ENCODE assay signal across 6 cellular contexts in the genomic region with DNA sequence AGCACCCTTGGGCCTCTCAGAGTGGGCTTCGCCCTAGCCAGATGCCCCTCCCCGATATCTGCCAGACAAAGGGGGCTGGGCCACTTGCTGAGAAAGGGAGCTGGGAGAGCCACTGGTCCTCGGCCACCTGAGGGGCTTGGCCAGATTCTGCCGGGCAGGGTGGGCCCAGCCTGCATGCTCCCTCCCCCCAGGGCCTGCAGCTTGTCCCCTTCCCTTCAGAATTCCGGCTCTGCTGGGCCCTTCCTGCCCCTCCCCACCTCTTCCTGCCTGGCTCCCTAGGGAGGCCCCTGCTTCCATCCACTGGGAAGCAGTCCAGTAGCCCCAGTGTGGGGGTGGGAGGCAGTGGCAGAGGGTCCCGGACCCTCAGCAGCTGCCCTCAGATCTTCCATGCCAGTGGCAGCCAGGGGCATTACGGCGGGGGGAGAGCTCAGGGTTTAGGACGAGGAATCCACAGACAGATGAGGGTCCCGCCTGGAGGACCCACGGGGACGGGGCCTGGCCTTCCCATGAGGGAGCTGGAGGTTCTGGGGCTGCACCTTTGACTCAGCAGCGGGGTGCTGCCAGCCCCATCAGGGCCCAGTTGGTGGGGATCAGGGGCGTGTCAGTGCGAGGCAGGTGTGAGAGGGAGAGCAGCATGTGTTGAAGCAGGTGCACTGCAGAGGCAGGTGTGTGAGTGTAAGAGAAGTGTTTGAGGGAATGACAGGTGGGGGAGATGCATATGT. TPM values are rescaled to one million over a fixed set of nuclear protein-coding genes. Genes with fewer than 3 reads are reported as not detected.
DNase-seq lines count a peak whose midpoint lies in the region; TF ChIP-seq lines count a peak whose summit lies in the region.

No MANE protein-coding gene starts in this region.

- no peak for TF ChIP-seq EP300 in suprapubic skin (IDR thresholded peaks at IDR 0.05)

- H3K27me3 ChIP-seq in left ventricle myocardium inferior (ENCODE audit: low read depth) (no peaks in the 10 kb centered on the region), suprapubic skin (no peaks in the 10 kb centered on the region)

- H3K36me3 ChIP-seq in left ventricle myocardium inferior (peaks cover 18% of the 10 kb centered on the region), suprapubic skin (peaks cover 8% of the 10 kb centered on the region)

- DNase-seq in NCI-H2171 treated with DMSO at 0.1 percent for 48 hours (lab: John Stamatoyannopoulos, UW): peak; percentile 52
- no peak for DNase-seq in NCI-H2171 (lab: John Stamatoyannopoulos, UW)
- peak; percentile 30 for DNase-seq in left ventricle myocardium inferior
- peak in 1 of 2 donors; percentile 72 for DNase-seq in suprapubic skin (ENCODE audit: low spot score in 2 of 2)
- DNase-seq in H4 (ENCODE audit: low spot score): no peak
- no peak for DNase-seq in DMS 273 (lab: John Stamatoyannopoulos, UW; ENCODE audit: unreplicated experiment)

- TF ChIP-seq CTCF in left ventricle myocardium inferior (IDR thresholded peaks at IDR 0.05; ENCODE audit: borderline replicate concordance): no peak
- no peak for TF ChIP-seq CTCF in suprapubic skin (IDR thresholded peaks at IDR 0.05)

- H3K4me3 ChIP-seq in left ventricle myocardium inferior: peak overlapping the region; percentile 92
- H3K4me3 ChIP-seq in suprapubic skin: peak overlapping the region; percentile 91

- H3K4me1 ChIP-seq in left ventricle myocardium inferior: peaks cover 91% of the 10 kb centered on the region
- H3K4me1 ChIP-seq in suprapubic skin: peaks cover 71% of the 10 kb centered on the region

- TF ChIP-seq POLR2A in suprapubic skin (IDR thresholded peaks at IDR 0.05): no peak

- WGBS in suprapubic skin: 58% methylated on average over 5 of the region's 15 CpGs

- intact Hi-C loops in left ventricle myocardium inferior (cut with micrococcal nuclease): no loop called here

- H3K9me3 ChIP-seq in left ventricle myocardium inferior (replicated peaks): no peaks in the 10 kb centered on the region
- no peaks in the 10 kb centered on the region for H3K9me3 ChIP-seq in suprapubic skin

- H3K27ac ChIP-seq in left ventricle myocardium inferior (replicated peaks) (peak overlapping the region; percentile 100), suprapubic skin (peak overlapping the region; percentile 92)

RNA-seq across cellular contexts. Expression of a gene that starts 2.5 kb away (rescaled TPM):
- 1,068 TPM for total RNA-seq in left ventricle myocardium inferior
- total RNA-seq in suprapubic skin: 100 to 1,000 TPM in 2 of 4 donors, 10 to 100 TPM in 2; 70.7 to 140 (median 104) TPM
- 16.2 and 26.9 TPM in 2 replicates for total RNA-seq in H4 (2014; rRNA removed; shearing (Covaris generic))

RNA-seq across cellular contexts. Expression of a gene that starts 9.6 kb away (rescaled TPM):
- total RNA-seq in left ventricle myocardium inferior (65.9 TPM), suprapubic skin (100 to 1,000 TPM in 1 of 4 donors, 10 to 100 TPM in 3; 28.6 to 140 (median 76.2) TPM)
- not detected in 2 replicates for total RNA-seq in H4 (2014; rRNA removed; shearing (Covaris generic))

RNA-seq across cellular contexts. Expression of a gene that starts 13.9 kb away (rescaled TPM):
- 4.0 TPM for total RNA-seq in left ventricle myocardium inferior
- 10 to 100 TPM; 11.4 to 41.0 (median 14.0) TPM for total RNA-seq in suprapubic skin
- total RNA-seq in H4 (2014; rRNA removed; shearing (Covaris generic)): 15.4 and 17.3 TPM in 2 replicates

RNA-seq across cellular contexts. Expression of a gene that starts 49.3 kb away (rescaled TPM):
- total RNA-seq in left ventricle myocardium inferior: 2.1 TPM
- total RNA-seq in suprapubic skin: 1 to 10 TPM; 1.7 to 4.2 (median 2.7) TPM
- 1.6 and 2.5 TPM in 2 replicates for total RNA-seq in H4 (2014; rRNA removed; shearing (Covaris generic))

RNA-seq across cellular contexts. Expression of a gene that starts 57.5 kb away (rescaled TPM):
- 192 TPM for total RNA-seq in left ventricle myocardium inferior
- 100 to 1,000 TPM in 1 of 4 donors, 10 to 100 TPM in 3; 38.1 to 107 (median 59.5) TPM for total RNA-seq in suprapubic skin
- total RNA-seq in H4 (2014; rRNA removed; shearing (Covaris generic)): 17.2 and 24.0 TPM in 2 replicates

Comparison
In these comparisons a context has a peak if more than half of its experiments do, and no peak if none do; other contexts are left out.
1. DNase-seq: peak in NCI-H2171 treated with DMSO at 0.1 percent for 48 hours (single experiment) and left ventricle myocardium inferior (single experiment); none in NCI-H2171 (single experiment), H4 (single experiment) and DMS 273 (single experiment).
2. RNA of a gene that starts 9.6 kb away (total RNA-seq): 28.6 to 140 TPM in suprapubic skin and 65.9 TPM in left ventricle myocardium inferior (single experiment); not detected in H4; every median in the first group is over 10 times any median in the second.